In genomic region chr2:15997728-15998280, GRCh38 we compare ENCODE assay signal across 9 cellular contexts. TPM values are rescaled to one million over a fixed set of nuclear protein-coding genes. Genes with fewer than 3 reads are reported as not detected.
"Had no signal": no experiment of that assay in that cellular context is flagged by ENCODE, and none has a peak within 500 bp of the region (broad histone marks: within the 10 kb centered on the region; RNA-seq: fewer than 3 reads in every experiment).

No MANE protein-coding gene starts in this region.

- FAIRE-seq: H54, K562 had no signal

- ATAC-seq: K562 had no signal

- H3K9me3 Mint-ChIP-seq: H9 had no signal

- H3K4me3 Mint-ChIP-seq: H9 had no signal

- DNase-seq: GOT3, H9, HCEC 1CT, IMR-90, KG1 had no signal

- H3K4me3 ChIP-seq: K562 had no signal

- H3K27ac Mint-ChIP-seq: H9 had no signal

- H3K27ac ChIP-seq: HL-60 had no signal

RNA-seq across cellular contexts. Expression of gene MYCN, which starts 57.5 kb away (rescaled TPM):
- total RNA-seq: HT1080, IMR-90, K562 had no signal
- polyA plus RNA-seq: IMR-90, K562 had no signal
